ENCODE assay signal across 30 cellular contexts in the genomic region with DNA sequence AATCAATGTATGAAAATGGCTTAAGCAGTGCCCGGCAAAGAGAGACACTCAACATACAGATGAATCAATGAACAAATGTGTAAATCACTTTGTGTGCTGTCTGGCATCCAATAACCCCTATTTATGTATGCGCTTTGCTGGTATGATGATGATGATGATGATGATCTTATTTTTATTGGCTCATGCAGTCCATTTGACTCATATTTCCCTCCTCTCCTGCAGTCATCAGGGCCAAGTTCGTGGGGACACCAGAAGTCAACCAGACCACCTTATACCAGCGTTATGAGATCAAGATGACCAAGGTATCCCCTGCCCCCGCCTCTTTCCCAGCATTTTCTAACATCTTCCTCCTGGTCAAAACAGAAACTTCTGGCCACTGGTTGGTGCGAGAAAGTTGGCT. TPM values are rescaled to one million over a fixed set of nuclear protein-coding genes. Genes with fewer than 3 reads are reported as not detected.
DNase-seq lines count a peak whose midpoint lies in the region; ATAC-seq and TF ChIP-seq lines count a peak whose summit lies in the region.
"Had no signal": no experiment of that assay in that cellular context is flagged by ENCODE, and none has a peak within 500 bp of the region (broad histone marks: within the 10 kb centered on the region; RNA-seq: fewer than 3 reads in every experiment).

No MANE protein-coding gene starts in this region.

- H3K27me3 ChIP-seq in CD8-positive, alpha-beta T cell (ENCODE audit: insufficient read depth, low read length), result no peaks in the 10 kb centered on the region
- H3K27me3 ChIP-seq in tibial nerve, result no peaks in the 10 kb centered on the region
- H3K27me3 ChIP-seq: adrenal gland, left lung, ovary, right atrium auricular region, thyroid gland had no signal

- H3K4me1 ChIP-seq in CD8-positive, alpha-beta T cell (ENCODE audit: insufficient read depth, low read length), result peaks cover 10% of the 10 kb centered on the region
- H3K4me1 ChIP-seq in tibial nerve, result peaks cover 0 to 33% (median 2%) of the 10 kb centered on the region in 4 donors
- H3K4me1 ChIP-seq: right atrium auricular region, thyroid gland had no signal

- TF ChIP-seq CTCF in CD8-positive, alpha-beta T cell (IDR thresholded peaks at IDR 0.05), result no peak
- TF ChIP-seq CTCF in cardiac fibroblast (IDR thresholded peaks at IDR 0.05; ENCODE audit: low read depth, low read length) (no peak), tibial nerve (IDR thresholded peaks at IDR 0.05) (no peak)

- H3K4me3 Mint-ChIP-seq in CD8-positive, alpha-beta T cell, result no peak overlapping the region
- H3K4me3 Mint-ChIP-seq: activated CD8-positive, alpha-beta T cell treated with anti-CD3 and anti-CD28 coated beads for 36 hours; mesothelial cell of epicardium had no signal

- TF ChIP-seq EP300 in tibial nerve (IDR thresholded peaks at IDR 0.05), result no peak

- WGBS in tibial nerve, 2 donors, result 54 to 60% methylated on average over 6 of the region's 6 CpGs

- H3K36me3 Mint-ChIP-seq in CD8-positive, alpha-beta T cell, result peaks cover 8% of the 10 kb centered on the region
- H3K36me3 Mint-ChIP-seq in activated naive CD4-positive, alpha-beta T cell treated with anti-CD3 and anti-CD28 coated beads, Interleukin-2, amount 50 U/mL, for 72 hours, result no peaks in the 10 kb centered on the region

- no peak for DNase-seq in CD8-positive, alpha-beta T cell
- peak; percentile 43 for DNase-seq in RKO (ENCODE audit: low spot score)
- peak in 1 of 2 donors; percentile 47 for DNase-seq in cardiac fibroblast (ENCODE audit: low read depth in 2 of 2)
- peak; percentile 46 for DNase-seq in iris pigment epithelial cell (ENCODE audit: low read depth)
- DNase-seq in activated naive CD4-positive, alpha-beta T cell treated with anti-CD3 and anti-CD28 coated beads, Interleukin-2, amount 50 U/mL, for 72 hours (ENCODE audit: low spot score in 2 of 2), result no peak
- DNase-seq in tibial nerve (ENCODE audit: low spot score in 2 of 2), result no peak
- no peak for DNase-seq in GF-D8 (lab: John Stamatoyannopoulos, UW)
- DNase-seq: activated CD8-positive, alpha-beta T cell treated with anti-CD3 and anti-CD28 coated beads for 36 hours; activated effector memory CD4-positive, alpha-beta T cell treated with anti-CD3 and anti-CD28 coated beads, Interleukin-2, amount 50 U/mL, for 16 hours; foreskin melanocyte; immature natural killer cell; left lung; naive thymus-derived CD8-positive, alpha-beta T cell; NCI-H1105 treated with DMSO at 0.1 percent for 48 hours; NCI-H2029; NCI-H446; OCI-M1; Right ventricle myocardium superior; stimulated activated naive CD4-positive, alpha-beta T cell treated with Interleukin-2 at 50 U/mL for 16 hours; thyroid gland had no signal

- no peaks in the 10 kb centered on the region for H3K27me3 Mint-ChIP-seq in CD8-positive, alpha-beta T cell (ENCODE audit: low read depth)
- H3K27me3 Mint-ChIP-seq: activated CD8-positive, alpha-beta T cell treated with anti-CD3 and anti-CD28 coated beads for 36 hours; naive thymus-derived CD8-positive, alpha-beta T cell had no signal

- no peak for TF ChIP-seq POLR2A in tibial nerve (IDR thresholded peaks at IDR 0.05)

- no peak for ATAC-seq in CD8-positive, alpha-beta T cell
- no peak for ATAC-seq in activated naive CD4-positive, alpha-beta T cell treated with anti-CD3 and anti-CD28 coated beads, Interleukin-2, amount 50 U/mL, for 72 hours
- no peak for ATAC-seq in GM18868 (IDR thresholded peaks at IDR 0.05; ENCODE audit: unreplicated experiment)
- ATAC-seq: activated CD4-positive, CD25-positive, alpha-beta regulatory T cell treated with anti-CD3 and anti-CD28 coated beads, Interleukin-2, amount 50 U/mL, for 24 hours; activated CD8-positive, alpha-beta T cell treated with anti-CD3 and anti-CD28 coated beads for 36 hours; HCT116; HepG2; left lung; naive thymus-derived CD8-positive, alpha-beta T cell had no signal

- H3K36me3 ChIP-seq in CD8-positive, alpha-beta T cell (ENCODE audit: insufficient read depth, low read length), result no peaks in the 10 kb centered on the region
- H3K36me3 ChIP-seq in tibial nerve, result peaks cover 0 to 18% (median 0%) of the 10 kb centered on the region in 3 donors
- H3K36me3 ChIP-seq: ovary, right atrium auricular region, thyroid gland had no signal

- no peak overlapping the region for H3K27ac ChIP-seq in CD8-positive, alpha-beta T cell (ENCODE audit: low read depth, low read length)
- peak overlapping the region in 2 of 4 donors; percentile 93 to 95 for H3K27ac ChIP-seq in tibial nerve
- H3K27ac ChIP-seq: HL-60, left lung, right atrium auricular region, thyroid gland had no signal

- H3K27ac Mint-ChIP-seq in CD8-positive, alpha-beta T cell, result peak overlapping the region; percentile 27
- H3K27ac Mint-ChIP-seq in activated naive CD4-positive, alpha-beta T cell treated with anti-CD3 and anti-CD28 coated beads, Interleukin-2, amount 50 U/mL, for 72 hours, result no peak overlapping the region
- H3K27ac Mint-ChIP-seq: activated CD8-positive, alpha-beta T cell treated with anti-CD3 and anti-CD28 coated beads for 36 hours; mesothelial cell of epicardium had no signal

- no peaks in the 10 kb centered on the region for H3K9me3 Mint-ChIP-seq in CD8-positive, alpha-beta T cell
- no peaks in the 10 kb centered on the region for H3K9me3 Mint-ChIP-seq in activated naive CD4-positive, alpha-beta T cell treated with anti-CD3 and anti-CD28 coated beads, Interleukin-2, amount 50 U/mL, for 72 hours
- H3K9me3 Mint-ChIP-seq: activated CD8-positive, alpha-beta T cell treated with anti-CD3 and anti-CD28 coated beads for 36 hours; dendritic cell treated with granulocyte-macrophage colony-stimulating factor and Interleukin-4, amounts not matched to agents 40 ng/mL and 50 ng/mL, for 4 days; immature natural killer cell; naive thymus-derived CD8-positive, alpha-beta T cell had no signal

- H3K9me3 ChIP-seq in CD8-positive, alpha-beta T cell (ENCODE audit: low read length), result no peaks in the 10 kb centered on the region
- H3K9me3 ChIP-seq in tibial nerve, result no peaks in the 10 kb centered on the region
- H3K9me3 ChIP-seq: adrenal gland, left lung, ovary, right atrium auricular region, thyroid gland had no signal

- CTCF ChIA-PET in CD8-positive, alpha-beta T cell (lab: Charles Lee), result no interaction called here

- intact Hi-C loops in CD8-positive, alpha-beta T cell (cut with DNase I, micrococcal nuclease), result loop anchor here in 1 of 2 experiments (5.0 kb wide), 1 partner anchor 38 kb away; no protein-coding TSS in a partner anchor

- POLR2A ChIA-PET in CD8-positive, alpha-beta T cell (lab: Charles Lee), result no interaction called here

- H3K4me3 ChIP-seq in CD8-positive, alpha-beta T cell (ENCODE audit: low read depth, low read length), result no peak overlapping the region
- H3K4me3 ChIP-seq in cardiac fibroblast (replicated peaks in 1 of 2; ENCODE audit: low read depth in 2 of 2, low read length in 2 of 2) (peak overlapping the region; percentile 67 to 74), tibial nerve (no peak overlapping the region)
- H3K4me3 ChIP-seq: adrenal gland, ovary, right atrium auricular region, thyroid gland had no signal

- peaks cover 28% of the 10 kb centered on the region for H3K4me1 Mint-ChIP-seq in CD8-positive, alpha-beta T cell (ENCODE audit: low read depth)

RNA-seq across cellular contexts. Expression of gene TIMP1, which starts 2.5 kb away (rescaled TPM):
- total RNA-seq in CD8-positive, alpha-beta T cell, result 10 to 100 TPM; 16.1 to 17.4 TPM
- total RNA-seq in activated naive CD4-positive, alpha-beta T cell treated with anti-CD3 and anti-CD28 coated beads, Interleukin-2, amount 50 U/mL, for 72 hours, result 10 to 100 TPM; 26.1 to 32.7 TPM
- 100 to 1,000 TPM; 133 to 621 (median 176) TPM for total RNA-seq in tibial nerve

RNA-seq across cellular contexts. Expression of gene ARAF, which starts 23.7 kb away (rescaled TPM):
- total RNA-seq in CD8-positive, alpha-beta T cell, result 100 to 1,000 TPM; 125 to 134 TPM
- 10 to 100 TPM; 75.5 to 83.9 TPM for total RNA-seq in activated naive CD4-positive, alpha-beta T cell treated with anti-CD3 and anti-CD28 coated beads, Interleukin-2, amount 50 U/mL, for 72 hours
- 10 to 100 TPM; 34.1 to 61.2 (median 40.8) TPM for total RNA-seq in tibial nerve

RNA-seq across cellular contexts. Expression of gene SYN1, which starts 34.9 kb away (rescaled TPM):
- under 1 TPM in 1 of 2 experiments, not detected in 1; 0.17 TPM for total RNA-seq in CD8-positive, alpha-beta T cell
- 1 to 10 TPM in 1 of 2 donors, under 1 TPM in 1; 0.47 to 3.0 TPM for total RNA-seq in activated naive CD4-positive, alpha-beta T cell treated with anti-CD3 and anti-CD28 coated beads, Interleukin-2, amount 50 U/mL, for 72 hours
- 1 to 10 TPM in 1 of 4 donors, under 1 TPM in 1, not detected in 2; 0.42 to 1.2 TPM for total RNA-seq in tibial nerve
- total RNA-seq: HepG2 had no signal

RNA-seq across cellular contexts. Expression of gene CFP, which starts 45.0 kb away (rescaled TPM):
- 1 to 10 TPM; 4.8 to 6.2 TPM for total RNA-seq in CD8-positive, alpha-beta T cell
- 10 to 100 TPM in 1 of 2 donors, 1 to 10 TPM in 1; 5.1 to 11.1 TPM for total RNA-seq in activated naive CD4-positive, alpha-beta T cell treated with anti-CD3 and anti-CD28 coated beads, Interleukin-2, amount 50 U/mL, for 72 hours
- total RNA-seq in tibial nerve, result 10 to 100 TPM in 3 of 4 donors, 1 to 10 TPM in 1; 2.2 to 15.6 (median 12.1) TPM
- total RNA-seq: HepG2 had no signal

Comparison
In these comparisons a context has a peak if more than half of its experiments do, and no peak if none do; other contexts are left out.
1. DNase-seq: peak in RKO (single experiment) and iris pigment epithelial cell (single experiment); none in CD8-positive, alpha-beta T cell (0 of 7), activated naive CD4-positive, alpha-beta T cell treated with anti-CD3 and anti-CD28 coated beads, Interleukin-2, amount 50 U/mL, for 72 hours (0 of 2), tibial nerve (0 of 2) and GF-D8 (single experiment).
2. H3K4me3 ChIP-seq: peak in cardiac fibroblast (2 of 2); none in CD8-positive, alpha-beta T cell (single experiment) and tibial nerve (0 of 4).